In genomic region chr1:24966121-24966723, GRCh38 we compare ENCODE assay signal across 15 cellular contexts. TPM values are rescaled to one million over a fixed set of nuclear protein-coding genes. Genes with fewer than 3 reads are reported as not detected.
DNase-seq lines count a peak whose midpoint lies in the region; ATAC-seq and TF ChIP-seq lines count a peak whose summit lies in the region.
"Had no signal": no experiment of that assay in that cellular context is flagged by ENCODE, and none has a peak within 500 bp of the region (broad histone marks: within the 10 kb centered on the region; RNA-seq: fewer than 3 reads in every experiment).

No MANE protein-coding gene starts in this region.

- peak overlapping the region in 2 of 3 donors; percentile 65 to 71 for H3K27ac Mint-ChIP-seq in IgD-negative memory B cell
- H3K27ac Mint-ChIP-seq in activated T-cell treated with anti-CD3 and anti-CD28 coated beads, Interleukin-2, amount 50 U/mL, for 72 hours = peak overlapping the region; percentile 99

- peak; percentile 51 for DNase-seq in activated CD4-positive, alpha-beta T cell treated with anti-CD3 and anti-CD28 coated beads for 48 hours
- no peak for DNase-seq in activated CD4-positive, alpha-beta T cell treated with anti-CD3 and anti-CD28 coated beads for 1 hour
- peak; percentile 52 to 55 for DNase-seq in activated T-cell treated with anti-CD3 and anti-CD28 coated beads, Interleukin-2, amount 50 U/mL, for 72 hours
- DNase-seq in neuronal stem cell (ENCODE audit: low spot score) (no peak), sigmoid colon (no peak), lower lobe of right lung (no peak), kidney tubule cell (ENCODE audit: low spot score) (no peak)
- DNase-seq: ACHN, DMS153, NCI-H1105, small intestine, tibial artery had no signal

- H3K4me3 Mint-ChIP-seq in IgD-negative memory B cell = peak overlapping the region in 1 of 4 donors; percentile 81
- peak overlapping the region; percentile 89 to 96 for H3K4me3 Mint-ChIP-seq in activated T-cell treated with anti-CD3 and anti-CD28 coated beads, Interleukin-2, amount 50 U/mL, for 72 hours

- H3K36me3 Mint-ChIP-seq in IgD-negative memory B cell = no peaks in the 10 kb centered on the region
- peaks cover 19 to 26% of the 10 kb centered on the region in 2 donors for H3K36me3 Mint-ChIP-seq in activated T-cell treated with anti-CD3 and anti-CD28 coated beads, Interleukin-2, amount 50 U/mL, for 72 hours (ENCODE audit: insufficient read depth in 2 of 2)

- H4K8ac ChIP-seq in neuronal stem cell (ENCODE audit: low read depth, low read length) = no peak overlapping the region

- no peak overlapping the region for H3K14ac ChIP-seq in neuronal stem cell (ENCODE audit: low read length)

- no peaks in the 10 kb centered on the region for H3K79me1 ChIP-seq in neuronal stem cell (ENCODE audit: low read depth, low read length)

- no peak overlapping the region for H3K23ac ChIP-seq in neuronal stem cell (ENCODE audit: low read depth, low read length, poor library complexity)

- peaks cover 24 to 35% (median 29%) of the 10 kb centered on the region in 3 donors for H3K4me1 Mint-ChIP-seq in IgD-negative memory B cell
- H3K4me1 Mint-ChIP-seq in activated T-cell treated with anti-CD3 and anti-CD28 coated beads, Interleukin-2, amount 50 U/mL, for 72 hours (ENCODE audit: low read depth) = peaks cover 71% of the 10 kb centered on the region

- H3K4me2 ChIP-seq in neuronal stem cell (ENCODE audit: insufficient read depth, low read length, poor library complexity, severe bottlenecking) = no peak overlapping the region

- peaks cover 0 to 29% (median 0%) of the 10 kb centered on the region in 3 experiments for H3K27me3 ChIP-seq in neuronal stem cell (ENCODE audit: control insufficient read depth in 3 of 3, insufficient read depth in 3 of 3, low read depth in 1 of 3, low read length in 3 of 3)
- peaks cover 0 to 29% (median 0%) of the 10 kb centered on the region in 3 donors for H3K27me3 ChIP-seq in sigmoid colon
- H3K27me3 ChIP-seq in lower lobe of right lung (ENCODE audit: low read depth) = peaks cover 18% of the 10 kb centered on the region

- no peak for TF ChIP-seq POLR2A in sigmoid colon (IDR thresholded peaks at IDR 0.05)

- no peak overlapping the region for H3K4ac ChIP-seq in neuronal stem cell (ENCODE audit: low read length)

- H3K4me3 ChIP-seq in neuronal stem cell (ENCODE audit: low read length in 2 of 2) (no peak overlapping the region), sigmoid colon (no peak overlapping the region), lower lobe of right lung (no peak overlapping the region)
- H3K4me3 ChIP-seq: tibial artery had no signal

- no peak overlapping the region for H2BK120ac ChIP-seq in neuronal stem cell (ENCODE audit: low read depth, low read length)

- H3K27me3 Mint-ChIP-seq in IgD-negative memory B cell = no peaks in the 10 kb centered on the region
- H3K27me3 Mint-ChIP-seq in activated T-cell treated with anti-CD3 and anti-CD28 coated beads, Interleukin-2, amount 50 U/mL, for 72 hours (ENCODE audit: low read depth) = no peaks in the 10 kb centered on the region

- H2AK5ac ChIP-seq in neuronal stem cell (ENCODE audit: low read depth, low read length) = peak overlapping the region; percentile 78

- H3K9me3 Mint-ChIP-seq in IgD-negative memory B cell = no peaks in the 10 kb centered on the region
- H3K9me3 Mint-ChIP-seq in activated T-cell treated with anti-CD3 and anti-CD28 coated beads, Interleukin-2, amount 50 U/mL, for 72 hours = no peaks in the 10 kb centered on the region

- WGBS in neuronal stem cell (ENCODE audit: extremely low coverage in 2 of 2, insufficient read length in 2 of 2, insufficient replicate concordance in 1 of 2), 2 donors = no CpG with 5 or more reads among the region's 4 CpGs
- 77 to 85% methylated on average over 4 of the region's 4 CpGs for WGBS in sigmoid colon, 2 donors

- H3K4me1 ChIP-seq in neuronal stem cell (ENCODE audit: control insufficient read depth in 2 of 2, insufficient read depth in 1 of 2, low read depth in 1 of 2, low read length in 2 of 2) (peaks cover 0 to 15% of the 10 kb centered on the region in 2 donors), sigmoid colon (no peaks in the 10 kb centered on the region), lower lobe of right lung (no peaks in the 10 kb centered on the region)
- H3K4me1 ChIP-seq: tibial artery had no signal

- H2AFZ ChIP-seq in neuronal stem cell (ENCODE audit: low read length) = no peak overlapping the region

- no peak overlapping the region for H3K27ac ChIP-seq in neuronal stem cell (replicated peaks; ENCODE audit: low read length)
- no peak overlapping the region for H3K27ac ChIP-seq in sigmoid colon
- H3K27ac ChIP-seq in lower lobe of right lung = no peak overlapping the region
- H3K27ac ChIP-seq: tibial artery had no signal

- H2BK12ac ChIP-seq in neuronal stem cell (ENCODE audit: low read length) = no peak overlapping the region

- intact Hi-C loops in sigmoid colon (cut with DNase I) (no loop called here), lower lobe of right lung (cut with DNase I) (no loop called here)

- TF ChIP-seq CTCF in sigmoid colon (IDR thresholded peaks at IDR 0.05) = no peak
- TF ChIP-seq CTCF in lower lobe of right lung (IDR thresholded peaks at IDR 0.05) = no peak

- peak; percentile 7 to 8 for ATAC-seq in activated T-cell treated with anti-CD3 and anti-CD28 coated beads, Interleukin-2, amount 50 U/mL, for 72 hours (replicated peaks in 1 of 2)
- no peak for ATAC-seq in lower lobe of right lung
- ATAC-seq: PC-3 had no signal

- H4K91ac ChIP-seq in neuronal stem cell (ENCODE audit: low read depth, low read length, poor library complexity) = no peak overlapping the region

- peak overlapping the region; percentile 38 for H2BK15ac ChIP-seq in neuronal stem cell (ENCODE audit: low read length)

- no peak overlapping the region for H2BK5ac ChIP-seq in neuronal stem cell (ENCODE audit: low read length)

- no peak overlapping the region for H3K9ac ChIP-seq in neuronal stem cell (ENCODE audit: low read depth, low read length, poor library complexity)

- H3K36me3 ChIP-seq in neuronal stem cell (replicated peaks in 1 of 2; ENCODE audit: control insufficient read depth in 2 of 2, insufficient read depth in 2 of 2, low read length in 2 of 2) (no peaks in the 10 kb centered on the region), sigmoid colon (no peaks in the 10 kb centered on the region), lower lobe of right lung (no peaks in the 10 kb centered on the region)
- H3K36me3 ChIP-seq: tibial artery had no signal

- no peak for TF ChIP-seq EP300 in sigmoid colon (IDR thresholded peaks at IDR 0.05)

- peak overlapping the region; percentile 32 for H3K18ac ChIP-seq in neuronal stem cell (ENCODE audit: low read length)

- H3K9me3 ChIP-seq in neuronal stem cell (replicated peaks in 1 of 2; ENCODE audit: control insufficient read depth in 2 of 2, insufficient read depth in 1 of 2, low read depth in 1 of 2, low read length in 2 of 2) = peaks cover 0 to 2% of the 10 kb centered on the region in 2 donors
- H3K9me3 ChIP-seq in sigmoid colon = no peaks in the 10 kb centered on the region
- H3K9me3 ChIP-seq in lower lobe of right lung = no peaks in the 10 kb centered on the region
- H3K9me3 ChIP-seq: tibial artery had no signal

RNA-seq across cellular contexts. Expression of gene RUNX3, which starts 36.1 kb away (rescaled TPM):
- polyA plus RNA-seq in IgD-negative memory B cell = 30.1 TPM
- 100 to 1,000 TPM; 254 to 298 TPM for total RNA-seq in activated T-cell treated with anti-CD3 and anti-CD28 coated beads, Interleukin-2, amount 50 U/mL, for 72 hours
- 0.15 TPM for polyA plus RNA-seq in neuronal stem cell (2013, experiment 1 of 2)
- 0.25 TPM for polyA plus RNA-seq in neuronal stem cell (2013, experiment 2 of 2)
- total RNA-seq in sigmoid colon = 1 to 10 TPM in 1 of 4 donors, under 1 TPM in 2, not detected in 1; 0.36 to 1.2 (median 0.49) TPM
- 10 to 100 TPM in 1 of 3 donors, 1 to 10 TPM in 2; 1.2 to 18.0 (median 3.7) TPM for polyA plus RNA-seq in sigmoid colon
- total RNA-seq in lower lobe of right lung = 13.1 TPM
- total RNA-seq: osteocyte had no signal

Comparison
In these comparisons a context has a peak if more than half of its experiments do, and no peak if none do; other contexts are left out.
1. DNase-seq: peak in activated CD4-positive, alpha-beta T cell treated with anti-CD3 and anti-CD28 coated beads for 48 hours (single experiment) and activated T-cell treated with anti-CD3 and anti-CD28 coated beads, Interleukin-2, amount 50 U/mL, for 72 hours (2 of 2); none in activated CD4-positive, alpha-beta T cell treated with anti-CD3 and anti-CD28 coated beads for 1 hour (single experiment), neuronal stem cell (single experiment), sigmoid colon (single experiment), lower lobe of right lung (single experiment) and kidney tubule cell (single experiment).
2. ATAC-seq: peak in activated T-cell treated with anti-CD3 and anti-CD28 coated beads, Interleukin-2, amount 50 U/mL, for 72 hours (2 of 2); none in lower lobe of right lung (0 of 2).
3. RNA of gene RUNX3, which starts 36.1 kb away (total RNA-seq): 254 to 298 TPM in activated T-cell treated with anti-CD3 and anti-CD28 coated beads, Interleukin-2, amount 50 U/mL, for 72 hours; 13.1 TPM in lower lobe of right lung (single experiment) and 0.36 to 1.2 TPM in sigmoid colon; every median in the first group is over 10 times any median in the second.